Comparison of ENCODE assay signal across 8 cellular contexts in genomic region chr17:68512247-68512966, GRCh38. TPM values are rescaled to one million over a fixed set of nuclear protein-coding genes. Genes with fewer than 3 reads are reported as not detected.
DNase-seq lines count a peak whose midpoint lies in the region; ATAC-seq, FAIRE-seq and TF ChIP-seq lines count a peak whose summit lies in the region.

PRKAR1A (plus strand) TSS chr17:68512430; CDS start chr17:68515400, 2,970 bp downstream.

- H3K36me3 ChIP-seq in bronchial epithelial cell (ENCODE audit: control insufficient read depth, insufficient read depth, low read length): peaks cover 4% of the 10 kb centered on the region

- TF ChIP-seq CTCF in WTC11 (IDR thresholded peaks at IDR 0.05) (no peak), bronchial epithelial cell (IDR thresholded peaks at IDR 0.05; ENCODE audit: insufficient read depth, low read length, severe bottlenecking) (peak; percentile 3)

- peak; percentile 98 for DNase-seq in AG08396 (ENCODE audit: low spot score)
- peak; percentile 95 for DNase-seq in NCI-H226
- peak; percentile 91 for DNase-seq in WTC11 (ENCODE audit: low spot score)
- peak; percentile 87 for DNase-seq in bronchial epithelial cell (ENCODE audit: low read depth)
- DNase-seq in iPS-NIHi11 (ENCODE audit: low spot score): peak; percentile 95

- peak within 1 kb of the TSS; percentile 86 to 100 (median 98) for H3K27ac ChIP-seq in skin epidermis

- H3K4me3 ChIP-seq in bronchial epithelial cell (ENCODE audit: low read depth, low read length) (peak within 1 kb of the TSS; percentile 90), skin epidermis (peak within 1 kb of the TSS; percentile 62 to 96 (median 83))

- ATAC-seq in GM19023 (IDR thresholded peaks at IDR 0.05; ENCODE audit: unreplicated experiment) (peak; percentile 93), HG03196 (IDR thresholded peaks at IDR 0.05; ENCODE audit: unreplicated experiment) (peak; percentile 92), WTC11 (peak; percentile 84)

- H3K36me3 Mint-ChIP-seq in WTC11: peaks cover 22% of the 10 kb centered on the region

- H3K4me3 Mint-ChIP-seq in WTC11: peak within 1 kb of the TSS; percentile 98

- peaks cover 36% of the 10 kb centered on the region for H3K4me1 Mint-ChIP-seq in WTC11

- peaks cover 14% of the 10 kb centered on the region for H3K9me3 Mint-ChIP-seq in WTC11

- CTCF ChIA-PET in WTC11 (lab: Charles Lee): interaction anchor here (0.7 to 1.4 kb wide), 3 partner anchors 21 to 101 kb away, joined by 3 to 4 read pairs (median 4); no protein-coding TSS in a partner anchor

- POLR2A ChIA-PET in WTC11 (lab: Charles Lee): interaction anchor here (1.0 to 2.7 kb wide), 5 partner anchors 14 to 102 kb away, joined by 4 to 14 read pairs (median 6); partner anchors contain the start of genes FAM20A and WIPI1

- H3K27ac Mint-ChIP-seq in WTC11: peak within 1 kb of the TSS; percentile 98

- H3K27me3 ChIP-seq in bronchial epithelial cell (ENCODE audit: control insufficient read depth, insufficient read depth, low read length): no peaks in the 10 kb centered on the region

- no peaks in the 10 kb centered on the region; the same call in 1 of the 2 replicates for H3K27me3 Mint-ChIP-seq in WTC11 (ENCODE audit: low read depth)

- FAIRE-seq in bronchial epithelial cell (lab: Jason Lieb, UNC): no peak

TF ChIP-seq in WTC11, 78 proteins besides CTCF, POLR2A, EP300 and RAD21 (continues in another document):
- TF ChIP-seq FOXK1 (CRISPR knock-in tag; IDR thresholded peaks at IDR 0.05) (no peak), USF2 (CRISPR knock-in tag; IDR thresholded peaks at IDR 0.05) (no peak), ERG (CRISPR knock-in tag; IDR thresholded peaks at IDR 0.05) (no peak), ZNF121 (CRISPR knock-in tag; IDR thresholded peaks at IDR 0.05) (no peak), ATF1 (CRISPR knock-in tag; IDR thresholded peaks at IDR 0.05) (no peak), FOXJ3 (CRISPR knock-in tag; IDR thresholded peaks at IDR 0.05; ENCODE audit: borderline replicate concordance) (no peak), SMAD3 (CRISPR knock-in tag; IDR thresholded peaks at IDR 0.05; ENCODE audit: borderline replicate concordance) (no peak), GABPB1 (CRISPR knock-in tag; IDR thresholded peaks at IDR 0.05) (peak; percentile 62), ZMAT4 (CRISPR knock-in tag; IDR thresholded peaks at IDR 0.05) (no peak), SP1 (CRISPR knock-in tag; conservative IDR thresholded peaks at IDR 0.05) (peak; percentile 64; the same call in 1 of the 2 replicates), KAT7 (CRISPR knock-in tag; IDR thresholded peaks at IDR 0.05; ENCODE audit: borderline replicate concordance) (no peak), RELA (CRISPR knock-in tag; IDR thresholded peaks at IDR 0.05; ENCODE audit: borderline replicate concordance) (peak; percentile 66; the same call in 1 of the 2 replicates), TEAD4 (CRISPR knock-in tag; IDR thresholded peaks at IDR 0.05) (no peak), ETV6 (CRISPR knock-in tag; IDR thresholded peaks at IDR 0.05) (peak; percentile 35; the same call in 1 of the 2 replicates), NFE2L1 (CRISPR knock-in tag; IDR thresholded peaks at IDR 0.05) (0 out of 2 replicates have a peak, but pooled peaks have one; percentile 48), NFYB (CRISPR knock-in tag; conservative IDR thresholded peaks at IDR 0.05; ENCODE audit: low read depth) (peak; percentile 65), CREB1 (CRISPR knock-in tag; IDR thresholded peaks at IDR 0.05) (0 out of 2 replicates have a peak, but pooled peaks have one; percentile 23), TEAD1 (CRISPR knock-in tag; IDR thresholded peaks at IDR 0.05) (peak; percentile 7; the same call in 1 of the 2 replicates), SMAD4 (CRISPR knock-in tag; IDR thresholded peaks at IDR 0.05) (no peak), HMGXB4 (CRISPR knock-in tag; IDR thresholded peaks at IDR 0.05) (0 out of 2 replicates have a peak, but pooled peaks have one; percentile 52), JUN (CRISPR knock-in tag; IDR thresholded peaks at IDR 0.05) (no peak), TCF7 (CRISPR knock-in tag; IDR thresholded peaks at IDR 0.05; ENCODE audit: low read depth) (0 out of 2 replicates have a peak, but pooled peaks have one; percentile 37)
- TF ChIP-seq, protein P1, sequence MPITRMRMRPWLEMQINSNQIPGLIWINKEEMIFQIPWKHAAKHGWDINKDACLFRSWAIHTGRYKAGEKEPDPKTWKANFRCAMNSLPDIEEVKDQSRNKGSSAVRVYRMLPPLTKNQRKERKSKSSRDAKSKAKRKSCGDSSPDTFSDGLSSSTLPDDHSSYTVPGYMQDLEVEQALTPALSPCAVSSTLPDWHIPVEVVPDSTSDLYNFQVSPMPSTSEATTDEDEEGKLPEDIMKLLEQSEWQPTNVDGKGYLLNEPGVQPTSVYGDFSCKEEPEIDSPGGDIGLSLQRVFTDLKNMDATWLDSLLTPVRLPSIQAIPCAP (CRISPR knock-in tag; IDR thresholded peaks at IDR 0.05): no peak
- TF ChIP-seq, protein P2, sequence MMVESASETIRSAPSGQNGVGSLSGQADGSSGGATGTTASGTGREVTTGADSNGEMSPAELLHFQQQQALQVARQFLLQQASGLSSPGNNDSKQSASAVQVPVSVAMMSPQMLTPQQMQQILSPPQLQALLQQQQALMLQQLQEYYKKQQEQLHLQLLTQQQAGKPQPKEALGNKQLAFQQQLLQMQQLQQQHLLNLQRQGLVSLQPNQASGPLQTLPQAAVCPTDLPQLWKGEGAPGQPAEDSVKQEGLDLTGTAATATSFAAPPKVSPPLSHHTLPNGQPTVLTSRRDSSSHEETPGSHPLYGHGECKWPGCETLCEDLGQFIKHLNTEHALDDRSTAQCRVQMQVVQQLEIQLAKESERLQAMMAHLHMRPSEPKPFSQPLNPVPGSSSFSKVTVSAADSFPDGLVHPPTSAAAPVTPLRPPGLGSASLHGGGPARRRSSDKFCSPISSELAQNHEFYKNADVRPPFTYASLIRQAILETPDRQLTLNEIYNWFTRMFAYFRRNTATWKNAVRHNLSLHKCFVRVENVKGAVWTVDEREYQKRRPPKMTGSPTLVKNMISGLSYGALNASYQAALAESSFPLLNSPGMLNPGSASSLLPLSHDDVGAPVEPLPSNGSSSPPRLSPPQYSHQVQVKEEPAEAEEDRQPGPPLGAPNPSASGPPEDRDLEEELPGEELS (CRISPR knock-in tag; IDR thresholded peaks at IDR 0.05): no peak
- TF ChIP-seq, protein P3, sequence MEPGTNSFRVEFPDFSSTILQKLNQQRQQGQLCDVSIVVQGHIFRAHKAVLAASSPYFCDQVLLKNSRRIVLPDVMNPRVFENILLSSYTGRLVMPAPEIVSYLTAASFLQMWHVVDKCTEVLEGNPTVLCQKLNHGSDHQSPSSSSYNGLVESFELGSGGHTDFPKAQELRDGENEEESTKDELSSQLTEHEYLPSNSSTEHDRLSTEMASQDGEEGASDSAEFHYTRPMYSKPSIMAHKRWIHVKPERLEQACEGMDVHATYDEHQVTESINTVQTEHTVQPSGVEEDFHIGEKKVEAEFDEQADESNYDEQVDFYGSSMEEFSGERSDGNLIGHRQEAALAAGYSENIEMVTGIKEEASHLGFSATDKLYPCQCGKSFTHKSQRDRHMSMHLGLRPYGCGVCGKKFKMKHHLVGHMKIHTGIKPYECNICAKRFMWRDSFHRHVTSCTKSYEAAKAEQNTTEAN (CRISPR knock-in tag; IDR thresholded peaks at IDR 0.05): peak; percentile 85; the same call in 1 of the 2 replicates
- TF ChIP-seq, protein P4, sequence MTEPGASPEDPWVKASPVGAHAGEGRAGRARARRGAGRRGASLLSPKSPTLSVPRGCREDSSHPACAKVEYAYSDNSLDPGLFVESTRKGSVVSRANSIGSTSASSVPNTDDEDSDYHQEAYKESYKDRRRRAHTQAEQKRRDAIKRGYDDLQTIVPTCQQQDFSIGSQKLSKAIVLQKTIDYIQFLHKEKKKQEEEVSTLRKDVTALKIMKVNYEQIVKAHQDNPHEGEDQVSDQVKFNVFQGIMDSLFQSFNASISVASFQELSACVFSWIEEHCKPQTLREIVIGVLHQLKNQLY (CRISPR knock-in tag; IDR thresholded peaks at IDR 0.05): no peak

RNA-seq across cellular contexts. Expression of gene PRKAR1A, which starts in this region (rescaled TPM):
- total RNA-seq in WTC11 (2021): 149 to 158 TPM (median 155 TPM) in 3 replicates
- 226 and 248 TPM in 2 replicates for total RNA-seq in bronchial epithelial cell

Comparison
In these comparisons a context has a peak if more than half of its experiments do, and no peak if none do; other contexts are left out.
1. Peak in every context shown above with its lines: DNase-seq, ATAC-seq, H3K4me3 ChIP-seq and H3K27ac ChIP-seq.